In genomic region chr13:79128158-79128557, GRCh38 we compare ENCODE assay signal across 14 cellular contexts.
DNase-seq lines count a peak whose midpoint lies in the region; ATAC-seq and TF ChIP-seq lines count a peak whose summit lies in the region.
"Had no signal": no experiment of that assay in that cellular context is flagged by ENCODE, and none has a peak within 500 bp of the region (broad histone marks: within the 10 kb centered on the region; RNA-seq: fewer than 3 reads in every experiment).

No MANE protein-coding gene starts in this region.

- H3K27ac Mint-ChIP-seq in CD14-positive monocyte = peak overlapping the region in 1 of 7 donors; percentile 46
- H3K27ac Mint-ChIP-seq in effector memory CD8-positive, alpha-beta T cell = no peak overlapping the region
- H3K27ac Mint-ChIP-seq: immature natural killer cell; T-helper 1 cell treated with Interleukin-12 subunit alpha and Interleukin-12 subunit beta and Interleukin-4 antibody, amounts not matched to agents 30 μg/mL and 1 μg/mL, for 36 hours had no signal

- H3K4me1 Mint-ChIP-seq in CD14-positive monocyte = no peaks in the 10 kb centered on the region
- no peaks in the 10 kb centered on the region for H3K4me1 Mint-ChIP-seq in effector memory CD8-positive, alpha-beta T cell (ENCODE audit: low read depth in 2 of 2)
- H3K4me1 Mint-ChIP-seq: immature natural killer cell had no signal

- DNase-seq in GM12865 (ENCODE audit: low read depth) = peak; percentile 32
- DNase-seq in HuH-7 (ENCODE audit: low spot score) = peak; percentile 29
- DNase-seq in SKM-1 treated with dmso at 0.1 percent for 144 hours (lab: John Stamatoyannopoulos, UW; ENCODE audit: unreplicated experiment) = peak; percentile 97
- DNase-seq in hepatocyte (ENCODE audit: low spot score) = peak; percentile 7
- DNase-seq in heart left ventricle = no peak
- no peak for DNase-seq in CD14-positive monocyte (ENCODE audit: low spot score)
- DNase-seq in effector memory CD8-positive, alpha-beta T cell = no peak
- no peak for DNase-seq in T-helper 9 cell
- DNase-seq: C1 segment of cervical spinal cord; immature natural killer cell; NCI-H526 treated with DMSO at 0.1 percent for 48 hours; stimulated activated CD4-positive, alpha-beta T cell treated with anti-CD3 and anti-CD28 coated beads, Interleukin-1b, Interleukin-23, amount 100 ng/mL, for 48 hours had no signal

- no peaks in the 10 kb centered on the region for H3K9me2 ChIP-seq in hepatocyte (replicated peaks; ENCODE audit: insufficient read depth)

- H3K36me3 ChIP-seq in hepatocyte (replicated peaks; ENCODE audit: insufficient read depth, low read depth) (no peaks in the 10 kb centered on the region), heart left ventricle (no peaks in the 10 kb centered on the region)
- H3K36me3 ChIP-seq: neutrophil had no signal

- H3K4me3 ChIP-seq in GM12865 (ENCODE audit: low read depth, low read length) (no peak overlapping the region), hepatocyte (no peak overlapping the region), heart left ventricle (no peak overlapping the region)

- intact Hi-C loops in heart left ventricle (cut with DNase I) = no loop called here
- intact Hi-C loops in CD14-positive monocyte (cut with micrococcal nuclease) = no loop called here

- H3K9me3 Mint-ChIP-seq in CD14-positive monocyte = peaks cover 0 to 11% (median 5%) of the 10 kb centered on the region in 7 donors
- no peaks in the 10 kb centered on the region for H3K9me3 Mint-ChIP-seq in effector memory CD8-positive, alpha-beta T cell
- H3K9me3 Mint-ChIP-seq: T-helper 1 cell treated with Interleukin-12 subunit alpha and Interleukin-12 subunit beta and Interleukin-4 antibody, amounts not matched to agents 30 μg/mL and 1 μg/mL, for 36 hours had no signal

- ATAC-seq in heart left ventricle = no peak
- ATAC-seq in effector memory CD8-positive, alpha-beta T cell (replicated peaks) = no peak

- no peak for TF ChIP-seq CTCF in GM12865 (IDR thresholded peaks at IDR 0.05; ENCODE audit: insufficient read depth, low read depth, low read length, missing control alignments)
- TF ChIP-seq CTCF in hepatocyte (IDR thresholded peaks at IDR 0.05; ENCODE audit: poor library complexity) = no peak
- TF ChIP-seq CTCF in heart left ventricle (IDR thresholded peaks at IDR 0.05) = no peak
- no peak for TF ChIP-seq CTCF in CD14-positive monocyte (IDR thresholded peaks at IDR 0.05)

- H3K79me2 ChIP-seq in hepatocyte = no peaks in the 10 kb centered on the region

- H3K4me2 ChIP-seq in hepatocyte = no peak overlapping the region

- 89% methylated on average over 2 of the region's 2 CpGs for WGBS in hepatocyte (ENCODE audit: low lambda C conversion rate, missing lambda C conversion rate)
- 54 to 83% (median 82%) methylated on average over 2 of the region's 2 CpGs for WGBS in heart left ventricle, 4 donors

- H3K9me3 ChIP-seq in hepatocyte (ENCODE audit: low read depth) (no peaks in the 10 kb centered on the region), heart left ventricle (peaks cover 0 to 13% (median 0%) of the 10 kb centered on the region in 12 donors)
- H3K9me3 ChIP-seq: neutrophil had no signal

- H3K27me3 ChIP-seq in hepatocyte = no peaks in the 10 kb centered on the region
- no peaks in the 10 kb centered on the region for H3K27me3 ChIP-seq in heart left ventricle
- H3K27me3 ChIP-seq: neutrophil had no signal

- no peaks in the 10 kb centered on the region for H4K20me1 ChIP-seq in hepatocyte (ENCODE audit: insufficient read depth, poor library complexity, severe bottlenecking)

- H3K4me3 Mint-ChIP-seq in CD14-positive monocyte = no peak overlapping the region
- no peak overlapping the region for H3K4me3 Mint-ChIP-seq in effector memory CD8-positive, alpha-beta T cell
- H3K4me3 Mint-ChIP-seq: immature natural killer cell; T-helper 1 cell treated with Interleukin-12 subunit alpha and Interleukin-12 subunit beta and Interleukin-4 antibody, amounts not matched to agents 30 μg/mL and 1 μg/mL, for 36 hours had no signal

- H3K4me1 ChIP-seq in hepatocyte (ENCODE audit: insufficient read depth) (no peaks in the 10 kb centered on the region), heart left ventricle (no peaks in the 10 kb centered on the region)

- H3K36me3 Mint-ChIP-seq in CD14-positive monocyte = no peaks in the 10 kb centered on the region
- no peaks in the 10 kb centered on the region for H3K36me3 Mint-ChIP-seq in effector memory CD8-positive, alpha-beta T cell (ENCODE audit: insufficient read depth)
- H3K36me3 Mint-ChIP-seq: immature natural killer cell had no signal

- no peak overlapping the region for H3K27ac ChIP-seq in hepatocyte
- no peak overlapping the region for H3K27ac ChIP-seq in heart left ventricle
- H3K27ac ChIP-seq: neutrophil had no signal

- no peak for TF ChIP-seq POLR2A in heart left ventricle (IDR thresholded peaks at IDR 0.05)

- H3K27me3 Mint-ChIP-seq in CD14-positive monocyte (ENCODE audit: low read depth in 3 of 3) = no peaks in the 10 kb centered on the region
- H3K27me3 Mint-ChIP-seq in effector memory CD8-positive, alpha-beta T cell = peaks cover 20 to 34% of the 10 kb centered on the region in 2 donors

- H2AFZ ChIP-seq in hepatocyte = no peak overlapping the region

Comparison
In these comparisons a context has a peak if more than half of its experiments do, and no peak if none do; other contexts are left out.
1. DNase-seq: peak in GM12865 (single experiment), HuH-7 (single experiment), SKM-1 treated with dmso at 0.1 percent for 144 hours (single experiment) and hepatocyte (single experiment); none in heart left ventricle (0 of 5), CD14-positive monocyte (single experiment), effector memory CD8-positive, alpha-beta T cell (0 of 3) and T-helper 9 cell (single experiment).